In genomic region chr2:85161626-85161960, GRCh38 we compare ENCODE assay signal across 21 cellular contexts. TPM values are rescaled to one million over a fixed set of nuclear protein-coding genes. Genes with fewer than 3 reads are reported as not detected.
DNase-seq lines count a peak whose midpoint lies in the region; ATAC-seq, FAIRE-seq and TF ChIP-seq lines count a peak whose summit lies in the region.
"Had no signal": no experiment of that assay in that cellular context is flagged by ENCODE, and none has a peak within 500 bp of the region (broad histone marks: within the 10 kb centered on the region; RNA-seq: fewer than 3 reads in every experiment).

No MANE protein-coding gene starts in this region.

- no peak overlapping the region for H3K4me3 ChIP-seq in astrocyte (ENCODE audit: insufficient read depth, low read depth, low read length)
- no peak overlapping the region for H3K4me3 ChIP-seq in colonic mucosa
- H3K4me3 ChIP-seq in suprapubic skin: no peak overlapping the region
- no peak overlapping the region for H3K4me3 ChIP-seq in CD8-positive, alpha-beta T cell (ENCODE audit: low read depth, low read length)
- H3K4me3 ChIP-seq: cardiac muscle cell, GM12878, HAP-1, mucosa of descending colon, uterus had no signal

- H3K27me3 ChIP-seq in astrocyte (ENCODE audit: insufficient read depth, low read length) (no peaks in the 10 kb centered on the region), colonic mucosa (no peaks in the 10 kb centered on the region), suprapubic skin (no peaks in the 10 kb centered on the region)
- no peaks in the 10 kb centered on the region for H3K27me3 ChIP-seq in CD8-positive, alpha-beta T cell (ENCODE audit: insufficient read depth, low read length)
- H3K27me3 ChIP-seq: cardiac muscle cell, uterus had no signal

- TF ChIP-seq POLR2A in suprapubic skin (IDR thresholded peaks at IDR 0.05): no peak

- FAIRE-seq in astrocyte (lab: Jason Lieb, UNC): no peak
- FAIRE-seq: GM12878, TTC549 had no signal

- H4K20me1 ChIP-seq in astrocyte (ENCODE audit: insufficient read depth, low read length): peaks cover 92% of the 10 kb centered on the region

- H3K4me2 ChIP-seq in astrocyte (ENCODE audit: low read length): peak overlapping the region; percentile 1

- H3K36me3 ChIP-seq in astrocyte (ENCODE audit: insufficient read depth, low read length) (no peaks in the 10 kb centered on the region), colonic mucosa (no peaks in the 10 kb centered on the region), suprapubic skin (no peaks in the 10 kb centered on the region)
- no peaks in the 10 kb centered on the region for H3K36me3 ChIP-seq in CD8-positive, alpha-beta T cell (ENCODE audit: insufficient read depth, low read length)
- H3K36me3 ChIP-seq: cardiac muscle cell, HAP-1, uterus had no signal

- H3K27me3 Mint-ChIP-seq in HFFc6 (ENCODE audit: insufficient read depth): peaks cover 2% of the 10 kb centered on the region; the same call in 1 of the 2 replicates
- no peaks in the 10 kb centered on the region for H3K27me3 Mint-ChIP-seq in astrocyte (ENCODE audit: low read depth, unreplicated experiment)
- H3K27me3 Mint-ChIP-seq in mesothelial cell of epicardium (ENCODE audit: low read depth): no peaks in the 10 kb centered on the region
- H3K27me3 Mint-ChIP-seq in progenitor cell of endocrine pancreas: no peaks in the 10 kb centered on the region
- peaks cover 4% of the 10 kb centered on the region for H3K27me3 Mint-ChIP-seq in CD8-positive, alpha-beta T cell (ENCODE audit: low read depth)
- H3K27me3 Mint-ChIP-seq: activated naive CD8-positive, alpha-beta T cell treated with anti-CD3 and anti-CD28 coated beads for 36 hours had no signal

- H3K79me2 ChIP-seq in astrocyte (ENCODE audit: insufficient read depth, low read length): peaks cover 34% of the 10 kb centered on the region

- no peak for TF ChIP-seq EP300 in suprapubic skin (IDR thresholded peaks at IDR 0.05)

- H3K4me1 Mint-ChIP-seq in HFFc6 (ENCODE audit: low read depth): peaks cover 43% of the 10 kb centered on the region
- peaks cover 47% of the 10 kb centered on the region for H3K4me1 Mint-ChIP-seq in astrocyte (ENCODE audit: low read depth, unreplicated experiment)
- peaks cover 61% of the 10 kb centered on the region for H3K4me1 Mint-ChIP-seq in mesothelial cell of epicardium
- peaks cover 44% of the 10 kb centered on the region for H3K4me1 Mint-ChIP-seq in progenitor cell of endocrine pancreas (ENCODE audit: low read depth)
- H3K4me1 Mint-ChIP-seq in CD8-positive, alpha-beta T cell (ENCODE audit: low read depth): no peaks in the 10 kb centered on the region
- H3K4me1 Mint-ChIP-seq: activated naive CD8-positive, alpha-beta T cell treated with anti-CD3 and anti-CD28 coated beads for 36 hours; stimulated activated memory B cell treated with anti-CD40 and anti-IgM and Interleukin-4, amounts not matched to agents 10 μg/mL and 1 μg/mL and 100 μg/mL, for 72 hours had no signal

- ATAC-seq in CD8-positive, alpha-beta T cell: no peak
- ATAC-seq: GM12878; mucosa of descending colon; stimulated activated memory B cell treated with anti-CD40 and anti-IgM and Interleukin-4, amounts not matched to agents 10 μg/mL and 1 μg/mL and 100 μg/mL, for 72 hours had no signal

- H3K9me3 Mint-ChIP-seq in HFFc6 (no peaks in the 10 kb centered on the region), astrocyte (ENCODE audit: unreplicated experiment) (no peaks in the 10 kb centered on the region), mesothelial cell of epicardium (no peaks in the 10 kb centered on the region), progenitor cell of endocrine pancreas (ENCODE audit: low read depth) (no peaks in the 10 kb centered on the region)
- no peaks in the 10 kb centered on the region for H3K9me3 Mint-ChIP-seq in CD8-positive, alpha-beta T cell
- H3K9me3 Mint-ChIP-seq: activated naive CD8-positive, alpha-beta T cell treated with anti-CD3 and anti-CD28 coated beads for 36 hours; stimulated activated memory B cell treated with anti-CD40 and anti-IgM and Interleukin-4, amounts not matched to agents 10 μg/mL and 1 μg/mL and 100 μg/mL, for 72 hours had no signal

- H3K4me3 Mint-ChIP-seq in HFFc6 (no peak overlapping the region), astrocyte (ENCODE audit: unreplicated experiment) (no peak overlapping the region), mesothelial cell of epicardium (no peak overlapping the region), progenitor cell of endocrine pancreas (ENCODE audit: low read depth) (no peak overlapping the region)
- no peak overlapping the region for H3K4me3 Mint-ChIP-seq in CD8-positive, alpha-beta T cell
- H3K4me3 Mint-ChIP-seq: activated naive CD8-positive, alpha-beta T cell treated with anti-CD3 and anti-CD28 coated beads for 36 hours; stimulated activated memory B cell treated with anti-CD40 and anti-IgM and Interleukin-4, amounts not matched to agents 10 μg/mL and 1 μg/mL and 100 μg/mL, for 72 hours had no signal

- H3K9ac ChIP-seq in astrocyte (ENCODE audit: low read length): no peak overlapping the region
- H3K9ac ChIP-seq in colonic mucosa (ENCODE audit: low read depth in 2 of 2, low read length in 2 of 2): no peak overlapping the region

- H3K9me3 ChIP-seq in astrocyte (ENCODE audit: insufficient read depth, low read depth, low read length) (no peaks in the 10 kb centered on the region), colonic mucosa (no peaks in the 10 kb centered on the region), suprapubic skin (no peaks in the 10 kb centered on the region)
- H3K9me3 ChIP-seq in CD8-positive, alpha-beta T cell (ENCODE audit: low read length): no peaks in the 10 kb centered on the region
- H3K9me3 ChIP-seq: HAP-1, mucosa of descending colon, uterus had no signal

- H3K36me3 Mint-ChIP-seq in HFFc6 (ENCODE audit: low read depth): no peaks in the 10 kb centered on the region
- H3K36me3 Mint-ChIP-seq in astrocyte (ENCODE audit: low read depth, unreplicated experiment): peaks cover 9% of the 10 kb centered on the region
- no peaks in the 10 kb centered on the region for H3K36me3 Mint-ChIP-seq in mesothelial cell of epicardium
- H3K36me3 Mint-ChIP-seq in progenitor cell of endocrine pancreas (ENCODE audit: insufficient read depth): peaks cover 1% of the 10 kb centered on the region
- no peaks in the 10 kb centered on the region for H3K36me3 Mint-ChIP-seq in CD8-positive, alpha-beta T cell
- H3K36me3 Mint-ChIP-seq: activated naive CD8-positive, alpha-beta T cell treated with anti-CD3 and anti-CD28 coated beads for 36 hours; stimulated activated memory B cell treated with anti-CD40 and anti-IgM and Interleukin-4, amounts not matched to agents 10 μg/mL and 1 μg/mL and 100 μg/mL, for 72 hours had no signal

- H3K27ac Mint-ChIP-seq in HFFc6 (peak overlapping the region; percentile 16; the same call in 1 of the 2 replicates), astrocyte (ENCODE audit: unreplicated experiment) (peak overlapping the region; percentile 62), mesothelial cell of epicardium (peak overlapping the region; percentile 15), progenitor cell of endocrine pancreas (no peak overlapping the region)
- H3K27ac Mint-ChIP-seq in CD8-positive, alpha-beta T cell: no peak overlapping the region
- H3K27ac Mint-ChIP-seq: activated naive CD8-positive, alpha-beta T cell treated with anti-CD3 and anti-CD28 coated beads for 36 hours; stimulated activated memory B cell treated with anti-CD40 and anti-IgM and Interleukin-4, amounts not matched to agents 10 μg/mL and 1 μg/mL and 100 μg/mL, for 72 hours had no signal

- 78% methylated on average over 3 of the region's 5 CpGs for WGBS in suprapubic skin

- POLR2A ChIA-PET in CD8-positive, alpha-beta T cell (lab: Charles Lee): no interaction called here

- H3K4me1 ChIP-seq in astrocyte (ENCODE audit: insufficient read depth, low read length) (peaks cover 19% of the 10 kb centered on the region), colonic mucosa (no peaks in the 10 kb centered on the region), suprapubic skin (peaks cover 53% of the 10 kb centered on the region)
- H3K4me1 ChIP-seq in CD8-positive, alpha-beta T cell (ENCODE audit: insufficient read depth, low read length): no peaks in the 10 kb centered on the region

- intact Hi-C loops in colonic mucosa (cut with DNase I): no loop called here
- intact Hi-C loops in CD8-positive, alpha-beta T cell (cut with DNase I, micrococcal nuclease): no loop called here

- CTCF ChIA-PET in CD8-positive, alpha-beta T cell (lab: Charles Lee): no interaction called here

- DNase-seq in AG08396 (ENCODE audit: low spot score) (peak; percentile 32), HFFc6 (peak; percentile 30), astrocyte (ENCODE audit: low read depth) (peak; percentile 59), mesothelial cell of epicardium (ENCODE audit: low spot score in 2 of 2, unreplicated experiment in 2 of 2) (no peak), colonic mucosa (no peak), suprapubic skin (ENCODE audit: low spot score in 2 of 2) (no peak), progenitor cell of endocrine pancreas (ENCODE audit: low spot score, unreplicated experiment) (no peak)
- no peak for DNase-seq in CD8-positive, alpha-beta T cell
- DNase-seq: ACHN; activated naive CD8-positive, alpha-beta T cell treated with anti-CD3 and anti-CD28 coated beads for 36 hours; activated T-cell treated with anti-CD3 and anti-CD28 coated beads, Interleukin-2, amount 50 U/mL, for 1 hour; effector CD4-positive, alpha-beta T cell; mucosa of descending colon; NCI-H187 treated with DMSO at 0.1 percent for 48 hours; NCI-H510A treated with DMSO at 0.1 percent for 48 hours; uterus had no signal

- TF ChIP-seq CTCF in HFFc6 (IDR thresholded peaks at IDR 0.05) (no peak), astrocyte (IDR thresholded peaks at IDR 0.05; ENCODE audit: insufficient read depth, low read depth, low read length) (no peak), mesothelial cell of epicardium (IDR thresholded peaks at IDR 0.05; ENCODE audit: unreplicated experiment) (no peak), colonic mucosa (IDR thresholded peaks at IDR 0.05) (no peak), suprapubic skin (IDR thresholded peaks at IDR 0.05) (no peak), progenitor cell of endocrine pancreas (IDR thresholded peaks at IDR 0.05; ENCODE audit: unreplicated experiment) (no peak)
- no peak for TF ChIP-seq CTCF in CD8-positive, alpha-beta T cell (IDR thresholded peaks at IDR 0.05)

- no peak overlapping the region for H3K27ac ChIP-seq in astrocyte (ENCODE audit: low read depth, low read length)
- H3K27ac ChIP-seq in colonic mucosa: no peak overlapping the region
- no peak overlapping the region for H3K27ac ChIP-seq in suprapubic skin
- H3K27ac ChIP-seq in CD8-positive, alpha-beta T cell (ENCODE audit: low read depth, low read length): no peak overlapping the region
- H3K27ac ChIP-seq: cardiac muscle cell, uterus had no signal

- H2AFZ ChIP-seq in astrocyte (ENCODE audit: low read depth, low read length): no peak overlapping the region

RNA-seq across cellular contexts. Expression of gene TCF7L1, which starts 28.4 kb away (rescaled TPM):
- 10 to 100 TPM in 1 of 6 experiments, 1 to 10 TPM in 5; 2.6 to 10.3 (median 9.4) TPM for total RNA-seq in HFFc6 (2021; fragmentation: NEBNext Ultra II Directional; extraction: Animal tissue kit (Norgen Biotek cat#: 25700))
- 27.2 and 30.8 TPM in 2 replicates for total RNA-seq in astrocyte
- total RNA-seq in mesothelial cell of epicardium: 44.4 to 48.3 TPM (median 45.7 TPM) in 3 replicates
- total RNA-seq in colonic mucosa: 1 to 10 TPM in 1 of 2 donors, under 1 TPM in 1; 0.99 to 3.2 TPM
- 1 to 10 TPM in 3 of 4 donors, under 1 TPM in 1; 0.55 to 3.0 (median 1.8) TPM for total RNA-seq in suprapubic skin
- 57.2 and 62.7 TPM in 2 replicates for total RNA-seq in progenitor cell of endocrine pancreas
- not detected for total RNA-seq in CD8-positive, alpha-beta T cell

Comparison
In these comparisons a context has a peak if more than half of its experiments do, and no peak if none do; other contexts are left out.
1. DNase-seq: peak in AG08396 (single experiment), HFFc6 (single experiment) and astrocyte (single experiment); none in mesothelial cell of epicardium (0 of 2), colonic mucosa (single experiment), suprapubic skin (0 of 2), progenitor cell of endocrine pancreas (single experiment) and CD8-positive, alpha-beta T cell (0 of 7).
2. H3K27ac Mint-ChIP-seq: peak in HFFc6 (single experiment), astrocyte (single experiment) and mesothelial cell of epicardium (single experiment); none in progenitor cell of endocrine pancreas (single experiment) and CD8-positive, alpha-beta T cell (single experiment).